ENCODE assay signal across 9 cellular contexts in the genomic region with DNA sequence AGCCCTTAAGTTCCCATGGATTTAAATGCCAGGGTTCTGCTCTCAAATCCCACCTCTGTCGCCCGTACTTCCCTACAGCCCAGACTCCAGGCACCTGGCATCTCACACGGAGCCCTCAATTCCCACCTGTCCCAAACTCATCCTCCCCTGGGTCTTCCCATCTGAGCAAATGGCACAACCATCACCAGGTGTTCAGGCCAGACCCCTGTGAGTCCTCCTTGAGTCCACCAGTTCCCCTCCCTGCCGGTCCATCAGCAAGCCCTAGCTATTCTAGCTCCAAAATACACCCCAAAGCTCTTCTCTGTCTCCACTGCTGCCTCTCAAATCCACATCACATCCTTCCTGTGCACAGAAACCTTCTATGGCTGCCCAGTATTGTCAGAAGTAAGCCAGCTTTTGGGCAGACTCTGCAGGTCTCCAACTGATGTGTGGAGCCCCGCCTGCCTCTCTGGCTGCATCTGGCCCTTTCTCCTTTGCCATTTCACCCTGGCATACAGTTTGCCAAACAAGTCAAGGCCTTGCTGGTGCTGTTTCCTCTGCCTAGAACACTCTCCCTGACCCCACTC.
DNase-seq lines count a peak whose midpoint lies in the region; ATAC-seq lines count a peak whose summit lies in the region.
"Had no signal": no experiment of that assay in that cellular context is flagged by ENCODE, and none has a peak within 500 bp of the region (broad histone marks: within the 10 kb centered on the region; RNA-seq: fewer than 3 reads in every experiment).

No MANE protein-coding gene starts in this region.

- in situ Hi-C loops in G401 (cut with HindIII; ENCODE audit: low sequenced_read_pairs), result no loop called here

- H3K27ac Mint-ChIP-seq in stimulated activated naive CD8-positive, alpha-beta T cell treated with anti-CD3 and anti-CD28 coated beads, Interleukin-15, Interleukin-2, amounts not matched to agents 100 ng/mL and 50 ng/mL, for 24 hours, result peak overlapping the region; percentile 98
- peak overlapping the region; percentile 89 for H3K27ac Mint-ChIP-seq in central memory CD8-positive, alpha-beta T cell (ENCODE audit: low read depth)
- H3K27ac Mint-ChIP-seq in natural killer cell treated with Interleukin-12 subunit alpha and Interleukin-12 subunit beta and Interleukin-15 and Interleukin-18, amount 100 ng/mL, for 72 hours, result peak overlapping the region; percentile 77 to 83

- no peak for DNase-seq in stimulated activated naive CD8-positive, alpha-beta T cell treated with anti-CD3 and anti-CD28 coated beads, Interleukin-15, Interleukin-2, amounts not matched to agents 100 U/mL and 50 U/mL, for 24 hours
- no peak for DNase-seq in central memory CD8-positive, alpha-beta T cell (ENCODE audit: low spot score in 2 of 2)
- no peak for DNase-seq in natural killer cell treated with Interleukin-12 subunit alpha and Interleukin-12 subunit beta and Interleukin-15 and Interleukin-18, amount 100 ng/mL, for 72 hours (ENCODE audit: low spot score)
- no peak for DNase-seq in middle frontal gyrus (ENCODE audit: extremely low spot score, low spot score)
- DNase-seq in G401 (ENCODE audit: low spot score), result no peak
- DNase-seq in DMS153 (lab: John Stamatoyannopoulos, UW), result no peak
- DNase-seq: IMR-90 had no signal

- H3K9me3 Mint-ChIP-seq in stimulated activated naive CD8-positive, alpha-beta T cell treated with anti-CD3 and anti-CD28 coated beads, Interleukin-15, Interleukin-2, amounts not matched to agents 100 ng/mL and 50 ng/mL, for 24 hours, result no peaks in the 10 kb centered on the region
- H3K9me3 Mint-ChIP-seq in central memory CD8-positive, alpha-beta T cell, result no peaks in the 10 kb centered on the region
- H3K9me3 Mint-ChIP-seq in natural killer cell treated with Interleukin-12 subunit alpha and Interleukin-12 subunit beta and Interleukin-15 and Interleukin-18, amount 100 ng/mL, for 72 hours, result no peaks in the 10 kb centered on the region

- ATAC-seq in stimulated activated naive CD8-positive, alpha-beta T cell treated with anti-CD3 and anti-CD28 coated beads, Interleukin-15, Interleukin-2, amounts not matched to agents 100 U/mL and 50 U/mL, for 24 hours, result no peak
- no peak for ATAC-seq in central memory CD8-positive, alpha-beta T cell (replicated peaks; ENCODE audit: extremely low read depth, poor library complexity, severe bottlenecking)
- no peak for ATAC-seq in natural killer cell treated with Interleukin-12 subunit alpha and Interleukin-12 subunit beta and Interleukin-15 and Interleukin-18, amount 100 ng/mL, for 72 hours
- no peak for ATAC-seq in HG03139 (IDR thresholded peaks at IDR 0.05; ENCODE audit: unreplicated experiment)

- H3K4me1 Mint-ChIP-seq in stimulated activated naive CD8-positive, alpha-beta T cell treated with anti-CD3 and anti-CD28 coated beads, Interleukin-15, Interleukin-2, amounts not matched to agents 100 ng/mL and 50 ng/mL, for 24 hours (ENCODE audit: low read depth), result peaks cover 76% of the 10 kb centered on the region
- peaks cover 44% of the 10 kb centered on the region for H3K4me1 Mint-ChIP-seq in central memory CD8-positive, alpha-beta T cell
- H3K4me1 Mint-ChIP-seq in natural killer cell treated with Interleukin-12 subunit alpha and Interleukin-12 subunit beta and Interleukin-15 and Interleukin-18, amount 100 ng/mL, for 72 hours (ENCODE audit: low read depth in 2 of 2), result peaks cover 26 to 29% of the 10 kb centered on the region in 2 donors

- peaks cover 57% of the 10 kb centered on the region for H3K36me3 Mint-ChIP-seq in stimulated activated naive CD8-positive, alpha-beta T cell treated with anti-CD3 and anti-CD28 coated beads, Interleukin-15, Interleukin-2, amounts not matched to agents 100 ng/mL and 50 ng/mL, for 24 hours (ENCODE audit: low read depth)
- peaks cover 12% of the 10 kb centered on the region for H3K36me3 Mint-ChIP-seq in central memory CD8-positive, alpha-beta T cell (ENCODE audit: insufficient read depth)
- no peaks in the 10 kb centered on the region for H3K36me3 Mint-ChIP-seq in natural killer cell treated with Interleukin-12 subunit alpha and Interleukin-12 subunit beta and Interleukin-15 and Interleukin-18, amount 100 ng/mL, for 72 hours

- no peaks in the 10 kb centered on the region for H3K27me3 Mint-ChIP-seq in stimulated activated naive CD8-positive, alpha-beta T cell treated with anti-CD3 and anti-CD28 coated beads, Interleukin-15, Interleukin-2, amounts not matched to agents 100 ng/mL and 50 ng/mL, for 24 hours
- H3K27me3 Mint-ChIP-seq in central memory CD8-positive, alpha-beta T cell, result no peaks in the 10 kb centered on the region
- H3K27me3 Mint-ChIP-seq in natural killer cell treated with Interleukin-12 subunit alpha and Interleukin-12 subunit beta and Interleukin-15 and Interleukin-18, amount 100 ng/mL, for 72 hours, result no peaks in the 10 kb centered on the region

- peak overlapping the region; percentile 40 for H3K4me3 Mint-ChIP-seq in stimulated activated naive CD8-positive, alpha-beta T cell treated with anti-CD3 and anti-CD28 coated beads, Interleukin-15, Interleukin-2, amounts not matched to agents 100 ng/mL and 50 ng/mL, for 24 hours
- H3K4me3 Mint-ChIP-seq in central memory CD8-positive, alpha-beta T cell, result peak overlapping the region; percentile 47
- peak overlapping the region; percentile 62 for H3K4me3 Mint-ChIP-seq in natural killer cell treated with Interleukin-12 subunit alpha and Interleukin-12 subunit beta and Interleukin-15 and Interleukin-18, amount 100 ng/mL, for 72 hours
